1 cellular context compared by ENCODE assay signal in the genomic region with DNA sequence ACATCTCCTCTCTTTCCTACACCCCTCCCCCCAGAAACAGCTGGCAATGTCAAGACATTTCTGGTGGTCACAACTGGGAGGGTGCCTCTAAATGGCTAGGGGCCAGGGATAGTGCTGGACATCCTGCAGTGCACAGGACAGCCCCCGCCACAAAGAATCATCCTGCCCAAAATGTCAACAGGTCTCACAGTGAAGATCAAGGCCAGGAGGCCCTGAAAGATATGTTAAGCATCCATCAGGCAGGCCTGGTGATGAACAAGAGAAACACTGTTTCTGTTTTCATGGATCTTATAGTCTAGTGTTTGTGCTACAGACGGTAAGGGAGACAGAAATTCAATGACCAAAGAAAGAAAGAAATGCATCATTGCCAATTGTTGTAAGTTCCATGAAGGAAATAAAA.
A peak's percentile ranks its signal among the peaks of the same experiment; 100 is the strongest.
TF ChIP-seq lines count a peak whose summit lies in the region.

No MANE protein-coding gene starts in this region.

TF ChIP-seq in HepG2, 621 proteins besides CTCF, POLR2A, EP300 and RAD21 (continued from another document):
- TF ChIP-seq, protein P1, sequence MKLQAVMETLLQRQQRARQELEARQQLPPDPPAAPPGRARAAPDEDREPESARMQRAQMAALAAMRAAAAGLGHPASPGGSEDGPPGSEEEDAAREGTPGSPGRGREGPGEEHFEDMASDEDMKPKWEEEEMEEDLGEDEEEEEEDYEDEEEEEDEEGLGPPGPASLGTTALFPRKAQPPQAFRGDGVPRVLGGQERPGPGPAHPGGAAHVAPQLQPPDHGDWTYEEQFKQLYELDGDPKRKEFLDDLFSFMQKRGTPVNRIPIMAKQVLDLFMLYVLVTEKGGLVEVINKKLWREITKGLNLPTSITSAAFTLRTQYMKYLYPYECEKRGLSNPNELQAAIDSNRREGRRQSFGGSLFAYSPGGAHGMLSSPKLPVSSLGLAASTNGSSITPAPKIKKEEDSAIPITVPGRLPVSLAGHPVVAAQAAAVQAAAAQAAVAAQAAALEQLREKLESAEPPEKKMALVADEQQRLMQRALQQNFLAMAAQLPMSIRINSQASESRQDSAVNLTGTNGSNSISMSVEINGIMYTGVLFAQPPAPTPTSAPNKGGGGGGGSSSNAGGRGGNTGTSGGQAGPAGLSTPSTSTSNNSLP (IDR thresholded peaks at IDR 0.05; ENCODE audit: low read depth, low read length): no peak
- TF ChIP-seq DMAP1 (CRISPR knock-in tag; IDR thresholded peaks at IDR 0.05): no peak
- TF ChIP-seq, protein P2, sequence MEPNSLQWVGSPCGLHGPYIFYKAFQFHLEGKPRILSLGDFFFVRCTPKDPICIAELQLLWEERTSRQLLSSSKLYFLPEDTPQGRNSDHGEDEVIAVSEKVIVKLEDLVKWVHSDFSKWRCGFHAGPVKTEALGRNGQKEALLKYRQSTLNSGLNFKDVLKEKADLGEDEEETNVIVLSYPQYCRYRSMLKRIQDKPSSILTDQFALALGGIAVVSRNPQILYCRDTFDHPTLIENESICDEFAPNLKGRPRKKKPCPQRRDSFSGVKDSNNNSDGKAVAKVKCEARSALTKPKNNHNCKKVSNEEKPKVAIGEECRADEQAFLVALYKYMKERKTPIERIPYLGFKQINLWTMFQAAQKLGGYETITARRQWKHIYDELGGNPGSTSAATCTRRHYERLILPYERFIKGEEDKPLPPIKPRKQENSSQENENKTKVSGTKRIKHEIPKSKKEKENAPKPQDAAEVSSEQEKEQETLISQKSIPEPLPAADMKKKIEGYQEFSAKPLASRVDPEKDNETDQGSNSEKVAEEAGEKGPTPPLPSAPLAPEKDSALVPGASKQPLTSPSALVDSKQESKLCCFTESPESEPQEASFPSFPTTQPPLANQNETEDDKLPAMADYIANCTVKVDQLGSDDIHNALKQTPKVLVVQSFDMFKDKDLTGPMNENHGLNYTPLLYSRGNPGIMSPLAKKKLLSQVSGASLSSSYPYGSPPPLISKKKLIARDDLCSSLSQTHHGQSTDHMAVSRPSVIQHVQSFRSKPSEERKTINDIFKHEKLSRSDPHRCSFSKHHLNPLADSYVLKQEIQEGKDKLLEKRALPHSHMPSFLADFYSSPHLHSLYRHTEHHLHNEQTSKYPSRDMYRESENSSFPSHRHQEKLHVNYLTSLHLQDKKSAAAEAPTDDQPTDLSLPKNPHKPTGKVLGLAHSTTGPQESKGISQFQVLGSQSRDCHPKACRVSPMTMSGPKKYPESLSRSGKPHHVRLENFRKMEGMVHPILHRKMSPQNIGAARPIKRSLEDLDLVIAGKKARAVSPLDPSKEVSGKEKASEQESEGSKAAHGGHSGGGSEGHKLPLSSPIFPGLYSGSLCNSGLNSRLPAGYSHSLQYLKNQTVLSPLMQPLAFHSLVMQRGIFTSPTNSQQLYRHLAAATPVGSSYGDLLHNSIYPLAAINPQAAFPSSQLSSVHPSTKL (CRISPR knock-in tag; IDR thresholded peaks at IDR 0.05): peak; percentile 48; the same call in 1 of the 2 replicates
- no peak for TF ChIP-seq ARID2 (CRISPR knock-in tag; IDR thresholded peaks at IDR 0.05; ENCODE audit: borderline replicate concordance)
- TF ChIP-seq FOXA3 (CRISPR knock-in tag; IDR thresholded peaks at IDR 0.05): peak; percentile 60
- TF ChIP-seq, protein P3, sequence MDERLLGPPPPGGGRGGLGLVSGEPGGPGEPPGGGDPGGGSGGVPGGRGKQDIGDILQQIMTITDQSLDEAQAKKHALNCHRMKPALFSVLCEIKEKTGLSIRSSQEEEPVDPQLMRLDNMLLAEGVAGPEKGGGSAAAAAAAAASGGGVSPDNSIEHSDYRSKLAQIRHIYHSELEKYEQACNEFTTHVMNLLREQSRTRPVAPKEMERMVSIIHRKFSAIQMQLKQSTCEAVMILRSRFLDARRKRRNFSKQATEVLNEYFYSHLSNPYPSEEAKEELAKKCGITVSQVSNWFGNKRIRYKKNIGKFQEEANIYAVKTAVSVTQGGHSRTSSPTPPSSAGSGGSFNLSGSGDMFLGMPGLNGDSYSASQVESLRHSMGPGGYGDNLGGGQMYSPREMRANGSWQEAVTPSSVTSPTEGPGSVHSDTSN (CRISPR knock-in tag; IDR thresholded peaks at IDR 0.05): no peak
- TF ChIP-seq ZNF674 (CRISPR knock-in tag; IDR thresholded peaks at IDR 0.05; ENCODE audit: low read depth): no peak
- TF ChIP-seq, protein P4, sequence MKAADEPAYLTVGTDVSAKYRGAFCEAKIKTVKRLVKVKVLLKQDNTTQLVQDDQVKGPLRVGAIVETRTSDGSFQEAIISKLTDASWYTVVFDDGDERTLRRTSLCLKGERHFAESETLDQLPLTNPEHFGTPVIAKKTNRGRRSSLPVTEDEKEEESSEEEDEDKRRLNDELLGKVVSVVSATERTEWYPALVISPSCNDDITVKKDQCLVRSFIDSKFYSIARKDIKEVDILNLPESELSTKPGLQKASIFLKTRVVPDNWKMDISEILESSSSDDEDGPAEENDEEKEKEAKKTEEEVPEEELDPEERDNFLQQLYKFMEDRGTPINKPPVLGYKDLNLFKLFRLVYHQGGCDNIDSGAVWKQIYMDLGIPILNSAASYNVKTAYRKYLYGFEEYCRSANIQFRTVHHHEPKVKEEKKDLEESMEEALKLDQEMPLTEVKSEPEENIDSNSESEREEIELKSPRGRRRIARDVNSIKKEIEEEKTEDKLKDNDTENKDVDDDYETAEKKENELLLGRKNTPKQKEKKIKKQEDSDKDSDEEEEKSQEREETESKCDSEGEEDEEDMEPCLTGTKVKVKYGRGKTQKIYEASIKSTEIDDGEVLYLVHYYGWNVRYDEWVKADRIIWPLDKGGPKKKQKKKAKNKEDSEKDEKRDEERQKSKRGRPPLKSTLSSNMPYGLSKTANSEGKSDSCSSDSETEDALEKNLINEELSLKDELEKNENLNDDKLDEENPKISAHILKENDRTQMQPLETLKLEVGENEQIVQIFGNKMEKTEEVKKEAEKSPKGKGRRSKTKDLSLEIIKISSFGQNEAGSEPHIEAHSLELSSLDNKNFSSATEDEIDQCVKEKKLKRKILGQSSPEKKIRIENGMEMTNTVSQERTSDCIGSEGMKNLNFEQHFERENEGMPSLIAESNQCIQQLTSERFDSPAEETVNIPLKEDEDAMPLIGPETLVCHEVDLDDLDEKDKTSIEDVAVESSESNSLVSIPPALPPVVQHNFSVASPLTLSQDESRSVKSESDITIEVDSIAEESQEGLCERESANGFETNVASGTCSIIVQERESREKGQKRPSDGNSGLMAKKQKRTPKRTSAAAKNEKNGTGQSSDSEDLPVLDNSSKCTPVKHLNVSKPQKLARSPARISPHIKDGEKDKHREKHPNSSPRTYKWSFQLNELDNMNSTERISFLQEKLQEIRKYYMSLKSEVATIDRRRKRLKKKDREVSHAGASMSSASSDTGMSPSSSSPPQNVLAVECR (CRISPR knock-in tag; IDR thresholded peaks at IDR 0.05; ENCODE audit: borderline replicate concordance): no peak
- TF ChIP-seq ZNF780A (CRISPR knock-in tag; IDR thresholded peaks at IDR 0.05): no peak
- no peak for TF ChIP-seq CBFB (CRISPR knock-in tag; IDR thresholded peaks at IDR 0.05)
- TF ChIP-seq NAIF1 (CRISPR knock-in tag; IDR thresholded peaks at IDR 0.05; ENCODE audit: borderline replicate concordance): no peak
